Comparison of ENCODE assay signal across 7 cellular contexts in genomic region chr19:35124098-35125060, GRCh38. TPM values are rescaled to one million over a fixed set of nuclear protein-coding genes. Genes with fewer than 3 reads are reported as not detected.
DNase-seq lines count a peak whose midpoint lies in the region; ATAC-seq, FAIRE-seq and TF ChIP-seq lines count a peak whose summit lies in the region.

No MANE protein-coding gene starts in this region.

- H3K79me1 ChIP-seq in neuronal stem cell (ENCODE audit: low read depth, low read length), result no peaks in the 10 kb centered on the region

- H3K27me3 ChIP-seq in Peyer's patch, result no peaks in the 10 kb centered on the region
- peaks cover 0 to 40% (median 0%) of the 10 kb centered on the region in 3 experiments for H3K27me3 ChIP-seq in neuronal stem cell (ENCODE audit: control insufficient read depth in 3 of 3, insufficient read depth in 3 of 3, low read depth in 1 of 3, low read length in 3 of 3)
- H3K27me3 ChIP-seq in stomach smooth muscle (ENCODE audit: control insufficient read depth in 1 of 2, insufficient read depth in 2 of 2, low read length in 2 of 2), result no peaks in the 10 kb centered on the region

- ATAC-seq in HG03432 (IDR thresholded peaks at IDR 0.05; ENCODE audit: unreplicated experiment), result peak; percentile 83

- H2AK5ac ChIP-seq in neuronal stem cell (ENCODE audit: low read depth, low read length), result peak overlapping the region; percentile 83

- peak overlapping the region; percentile 30 for H3K4ac ChIP-seq in neuronal stem cell (ENCODE audit: low read length)

- peak overlapping the region; percentile 98 for H2BK15ac ChIP-seq in neuronal stem cell (ENCODE audit: low read length)

- H3K27ac ChIP-seq in Peyer's patch (peak overlapping the region; percentile 61 to 97 (median 78)), neuronal stem cell (replicated peaks; ENCODE audit: low read length) (no peak overlapping the region), stomach smooth muscle (ENCODE audit: low read length) (peak overlapping the region; percentile 37)

- H3K4me3 ChIP-seq in Peyer's patch (peak overlapping the region; percentile 33 to 55 (median 48)), fibroblast of mammary gland (ENCODE audit: control insufficient read depth, low read depth, low read length) (peak overlapping the region; percentile 65), neuronal stem cell (ENCODE audit: low read length in 2 of 2) (no peak overlapping the region), stomach smooth muscle (ENCODE audit: low read length in 2 of 2) (peak overlapping the region; percentile 73 to 95)

- no peak overlapping the region for H3K4me2 ChIP-seq in neuronal stem cell (ENCODE audit: insufficient read depth, low read length, poor library complexity, severe bottlenecking)

- H3K36me3 ChIP-seq in Peyer's patch (peaks cover 0 to 12% (median 0%) of the 10 kb centered on the region in 3 donors), neuronal stem cell (replicated peaks in 1 of 2; ENCODE audit: control insufficient read depth in 2 of 2, insufficient read depth in 2 of 2, low read length in 2 of 2) (peaks cover 0 to 2% of the 10 kb centered on the region in 2 donors), stomach smooth muscle (ENCODE audit: control insufficient read depth in 2 of 2, insufficient read depth in 2 of 2, low read length in 2 of 2) (no peaks in the 10 kb centered on the region)

- TF ChIP-seq CTCF in Peyer's patch (IDR thresholded peaks at IDR 0.05) (no peak), fibroblast of mammary gland (conservative IDR thresholded peaks at IDR 0.05; ENCODE audit: control insufficient read depth, insufficient read depth, low read depth, low read length) (no peak)

- 100% methylated on average over 2 of the region's 42 CpGs; no CpG with 5 or more reads in 1 of the 2 donors for WGBS in neuronal stem cell (ENCODE audit: extremely low coverage in 2 of 2, insufficient read length in 2 of 2, insufficient replicate concordance in 1 of 2), 2 donors

- H3K9me3 ChIP-seq in Peyer's patch (no peaks in the 10 kb centered on the region), neuronal stem cell (replicated peaks in 1 of 2; ENCODE audit: control insufficient read depth in 2 of 2, insufficient read depth in 1 of 2, low read depth in 1 of 2, low read length in 2 of 2) (no peaks in the 10 kb centered on the region), stomach smooth muscle (ENCODE audit: control insufficient read depth in 2 of 2, low read length in 2 of 2) (no peaks in the 10 kb centered on the region)

- FAIRE-seq in GM18507 (lab: Jason Lieb, UNC), result peak; percentile 83

- H2BK12ac ChIP-seq in neuronal stem cell (ENCODE audit: low read length), result peak overlapping the region; percentile 70

- H3K9ac ChIP-seq in neuronal stem cell (ENCODE audit: low read depth, low read length, poor library complexity), result no peak overlapping the region
- H3K9ac ChIP-seq in stomach smooth muscle (ENCODE audit: low read length in 2 of 2), result peak overlapping the region; percentile 68 to 82

- H3K23ac ChIP-seq in neuronal stem cell (ENCODE audit: low read depth, low read length, poor library complexity), result peak overlapping the region; percentile 78

- H4K91ac ChIP-seq in neuronal stem cell (ENCODE audit: low read depth, low read length, poor library complexity), result no peak overlapping the region

- H4K8ac ChIP-seq in neuronal stem cell (ENCODE audit: low read depth, low read length), result no peak overlapping the region

- peak overlapping the region; percentile 91 for H3K18ac ChIP-seq in neuronal stem cell (ENCODE audit: low read length)

- TF ChIP-seq POLR2A in Peyer's patch (IDR thresholded peaks at IDR 0.05), result peak; percentile 60 to 91

- H2AFZ ChIP-seq in neuronal stem cell (ENCODE audit: low read length), result no peak overlapping the region

- H3K4me1 ChIP-seq in Peyer's patch, result peaks cover 5 to 63% (median 8%) of the 10 kb centered on the region in 4 donors
- peaks cover 5 to 15% of the 10 kb centered on the region in 2 donors for H3K4me1 ChIP-seq in neuronal stem cell (ENCODE audit: control insufficient read depth in 2 of 2, insufficient read depth in 1 of 2, low read depth in 1 of 2, low read length in 2 of 2)
- H3K4me1 ChIP-seq in stomach smooth muscle (ENCODE audit: control insufficient read depth, insufficient read depth, low read length), result peaks cover 29% of the 10 kb centered on the region

- no peak overlapping the region for H3K14ac ChIP-seq in neuronal stem cell (ENCODE audit: low read length)

- DNase-seq in GM18507 (ENCODE audit: extremely low spot score, insufficient read length, low read depth) (peak; percentile 91), Peyer's patch (peak; percentile 81 to 96 (median 95)), fibroblast of mammary gland (ENCODE audit: low read depth) (peak; percentile 91), neuronal stem cell (ENCODE audit: low spot score) (no peak)
- DNase-seq in activated T-helper 1 cell treated with anti-CD3 and anti-CD28 coated beads, Interleukin-2, amount 50 U/mL, for 16 hours (ENCODE audit: low read depth in 1 of 2, low spot score in 1 of 2), result peak; percentile 72 to 79

- H2BK120ac ChIP-seq in neuronal stem cell (ENCODE audit: low read depth, low read length), result no peak overlapping the region

- peak overlapping the region; percentile 78 for H2BK5ac ChIP-seq in neuronal stem cell (ENCODE audit: low read length)

RNA-seq across cellular contexts. Expression of gene FXYD3, which starts 8.8 kb away (rescaled TPM):
- 1,000 to 10,000 TPM in 3 of 4 donors, 10 to 100 TPM in 1; 33.0 to 1,418 (median 1,063) TPM for total RNA-seq in Peyer's patch
- polyA plus RNA-seq in neuronal stem cell (2013, experiment 1 of 2), result 0.07 TPM
- 0.12 TPM for polyA plus RNA-seq in neuronal stem cell (2013, experiment 2 of 2)

RNA-seq across cellular contexts. Expression of gene LGI4, which starts 10.5 kb away (rescaled TPM):
- 10 to 100 TPM in 2 of 4 donors, 1 to 10 TPM in 2; 6.1 to 37.3 (median 14.4) TPM for total RNA-seq in Peyer's patch
- 2.0 TPM for polyA plus RNA-seq in neuronal stem cell (2013, experiment 1 of 2)
- 1.8 TPM for polyA plus RNA-seq in neuronal stem cell (2013, experiment 2 of 2)

RNA-seq across cellular contexts. Expression of gene FXYD1, which starts 14.2 kb away (rescaled TPM):
- 10 to 100 TPM in 2 of 4 donors, not detected in 2; 12.3 to 12.7 TPM for total RNA-seq in Peyer's patch
- 0.85 TPM for polyA plus RNA-seq in neuronal stem cell (2013, experiment 1 of 2)
- 1.2 TPM for polyA plus RNA-seq in neuronal stem cell (2013, experiment 2 of 2)

RNA-seq across cellular contexts. Expression of gene FXYD7, which starts 18.7 kb away (rescaled TPM):
- total RNA-seq in Peyer's patch, result not detected
- 2.3 TPM for polyA plus RNA-seq in neuronal stem cell (2013, experiment 1 of 2)
- 2.6 TPM for polyA plus RNA-seq in neuronal stem cell (2013, experiment 2 of 2)

RNA-seq across cellular contexts. Expression of gene FXYD5, which starts 30.2 kb away (rescaled TPM):
- total RNA-seq in Peyer's patch, result 10 to 100 TPM in 3 of 4 donors, 1 to 10 TPM in 1; 6.0 to 67.7 (median 22.2) TPM
- 47.1 TPM for polyA plus RNA-seq in neuronal stem cell (2013, experiment 1 of 2)
- polyA plus RNA-seq in neuronal stem cell (2013, experiment 2 of 2), result 45.6 TPM

Comparison
In these comparisons a context has a peak if more than half of its experiments do, and no peak if none do; other contexts are left out.
1. H3K4me3 ChIP-seq: peak in Peyer's patch (4 of 4), fibroblast of mammary gland (single experiment) and stomach smooth muscle (2 of 2); none in neuronal stem cell (0 of 2).